Comparison of ENCODE assay signal across 9 cellular contexts in the genomic region with DNA sequence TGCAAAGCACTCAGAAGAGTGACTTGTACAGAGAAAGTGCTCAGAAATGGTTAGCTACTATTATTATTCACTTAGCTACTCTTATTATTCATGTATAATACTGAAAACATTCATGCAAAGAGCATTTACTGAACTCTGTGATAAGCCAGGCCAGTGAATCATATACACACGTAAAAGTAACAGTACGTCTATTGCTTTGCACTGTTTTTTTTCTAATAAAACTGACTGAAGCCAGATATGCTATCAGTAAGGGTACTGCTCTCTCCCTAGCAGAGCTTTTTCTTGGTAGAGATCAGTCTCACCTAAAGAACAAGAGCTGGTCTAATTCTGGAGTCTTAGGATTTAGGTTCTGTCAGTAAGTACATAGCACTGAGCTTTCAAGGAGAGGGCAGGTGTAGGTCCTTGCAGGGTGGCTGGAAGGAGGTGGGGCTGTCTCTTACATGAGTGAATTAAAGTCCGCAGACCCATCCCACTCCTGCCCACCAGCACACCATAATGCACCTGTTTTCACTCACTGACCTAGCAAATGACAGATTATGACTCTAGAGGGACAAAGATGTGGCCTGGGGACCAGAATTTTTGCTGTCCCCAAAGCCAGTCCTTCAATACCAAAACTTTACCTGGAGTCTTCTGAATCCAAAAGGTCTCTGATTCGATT.
DNase-seq lines count a peak whose midpoint lies in the region; ATAC-seq and TF ChIP-seq lines count a peak whose summit lies in the region.
"Had no signal": no experiment of that assay in that cellular context is flagged by ENCODE, and none has a peak within 500 bp of the region (broad histone marks: within the 10 kb centered on the region; RNA-seq: fewer than 3 reads in every experiment).

No MANE protein-coding gene starts in this region.

- 37 to 63% methylated on average over 2 to 3 of the region's 4 CpGs for WGBS in gastroesophageal sphincter (ENCODE audit: low coverage in 1 of 2), 2 donors
- WGBS in stomach, 5 donors, result 37 to 65% (median 40%) methylated on average over 4 of the region's 4 CpGs

- H3K9me3 ChIP-seq in SU-DHL-6 (ENCODE audit: insufficient read depth, low read length) (no peaks in the 10 kb centered on the region), gastroesophageal sphincter (no peaks in the 10 kb centered on the region), stomach (no peaks in the 10 kb centered on the region)

- no peaks in the 10 kb centered on the region for H4K20me1 ChIP-seq in SU-DHL-6 (ENCODE audit: low read depth, low read length)

- peaks cover 87% of the 10 kb centered on the region for H3K79me2 ChIP-seq in SU-DHL-6 (ENCODE audit: insufficient read depth, low read length)

- H3K4me1 ChIP-seq in gastroesophageal sphincter (peaks cover 19 to 69% (median 34%) of the 10 kb centered on the region in 3 donors), stomach (peaks cover 37 to 81% (median 54%) of the 10 kb centered on the region in 4 donors)

- intact Hi-C loops in stomach (cut with DNase I; ENCODE audit: low total_unique reads), result no loop called here

- ATAC-seq in GM21529 (IDR thresholded peaks at IDR 0.05; ENCODE audit: unreplicated experiment) (peak; percentile 11), gastroesophageal sphincter (no peak), HG03025 (IDR thresholded peaks at IDR 0.05; ENCODE audit: low FRiP score, unreplicated experiment) (no peak)

- peak overlapping the region; percentile 94 for H3K4me2 ChIP-seq in SU-DHL-6 (ENCODE audit: low read depth, low read length, poor library complexity, severe bottlenecking)

- H3K9ac ChIP-seq in SU-DHL-6 (ENCODE audit: low read length), result peak overlapping the region; percentile 91

- H2AFZ ChIP-seq in SU-DHL-6 (ENCODE audit: low read depth, low read length, severe bottlenecking), result no peak overlapping the region

- no peak for TF ChIP-seq CTCF in SU-DHL-6 (IDR thresholded peaks at IDR 0.05; ENCODE audit: insufficient read depth, low read length, poor library complexity, severe bottlenecking)
- TF ChIP-seq CTCF in gastroesophageal sphincter (IDR thresholded peaks at IDR 0.05), result no peak
- no peak for TF ChIP-seq CTCF in stomach (IDR thresholded peaks at IDR 0.05)

- TF ChIP-seq POLR2A in gastroesophageal sphincter (IDR thresholded peaks at IDR 0.05) (no peak), stomach (IDR thresholded peaks at IDR 0.05) (no peak)

- H3K9me2 ChIP-seq in SU-DHL-6 (replicated peaks; ENCODE audit: insufficient read depth, low read length), result no peaks in the 10 kb centered on the region

- H3K27ac ChIP-seq in SU-DHL-6 (ENCODE audit: low read depth, low read length), result peak overlapping the region; percentile 96
- H3K27ac ChIP-seq in gastroesophageal sphincter, result peak overlapping the region; percentile 86 to 100 (median 90)
- peak overlapping the region; percentile 80 to 92 (median 89) for H3K27ac ChIP-seq in stomach

- DNase-seq in stomach, result no peak
- no peak for DNase-seq in hepatic stellate cell (ENCODE audit: low spot score)
- no peak for DNase-seq in COR-L47 (lab: John Stamatoyannopoulos, UW)
- DNase-seq in stimulated activated naive CD4-positive, alpha-beta T cell (lab: John Stamatoyannopoulos, UW), result no peak
- DNase-seq: H9 had no signal

- H3K4me3 ChIP-seq in SU-DHL-6 (ENCODE audit: insufficient read depth, low read length, poor library complexity, severe bottlenecking) (peak overlapping the region; percentile 71), gastroesophageal sphincter (no peak overlapping the region), stomach (no peak overlapping the region)

- TF ChIP-seq EP300 in gastroesophageal sphincter (IDR thresholded peaks at IDR 0.05) (no peak), stomach (IDR thresholded peaks at IDR 0.05) (no peak)

- H3K36me3 ChIP-seq in SU-DHL-6 (ENCODE audit: low read length) (peaks cover 10% of the 10 kb centered on the region), gastroesophageal sphincter (peaks cover 0 to 8% of the 10 kb centered on the region in 2 donors), stomach (peaks cover 3 to 9% (median 8%) of the 10 kb centered on the region in 4 donors)

- H3K27me3 ChIP-seq in SU-DHL-6 (ENCODE audit: low read length), result no peaks in the 10 kb centered on the region
- H3K27me3 ChIP-seq in gastroesophageal sphincter, result no peaks in the 10 kb centered on the region
- no peaks in the 10 kb centered on the region for H3K27me3 ChIP-seq in stomach

- H3F3A ChIP-seq in SU-DHL-6 (ENCODE audit: insufficient read depth), result peaks cover 84% of the 10 kb centered on the region
